ENCODE assay signal across 24 cellular contexts in genomic region chr1:162701286-162701685, GRCh38.
DNase-seq lines count a peak whose midpoint lies in the region; ATAC-seq and TF ChIP-seq lines count a peak whose summit lies in the region.
"Had no signal": no experiment of that assay in that cellular context is flagged by ENCODE, and none has a peak within 500 bp of the region (broad histone marks: within the 10 kb centered on the region; RNA-seq: fewer than 3 reads in every experiment).

No MANE protein-coding gene starts in this region.

- no peaks in the 10 kb centered on the region for H3K9me3 ChIP-seq in mucosa of descending colon
- H3K9me3 ChIP-seq: ascending aorta, BLaER1, suprapubic skin, upper lobe of left lung had no signal

- in situ Hi-C loops in GM13977 (cut with MboI; ENCODE audit: low pct_unique_long_range_greater_than_20kb, low sequenced_read_pairs, unreplicated experiment), result no loop called here

- no peak for TF ChIP-seq CTCF in GM13977 (IDR thresholded peaks at IDR 0.05; ENCODE audit: extremely low read depth, insufficient read depth, missing control alignments)
- TF ChIP-seq CTCF in mucosa of descending colon (IDR thresholded peaks at IDR 0.05), result no peak

- DNase-seq in GM13977 (ENCODE audit: low spot score), result peak; percentile 31
- DNase-seq in NCI-H2171 (lab: John Stamatoyannopoulos, UW), result peak; percentile 68
- no peak for DNase-seq in mucosa of descending colon
- DNase-seq in H7, result no peak
- DNase-seq in mesenteric fat pad (ENCODE audit: low spot score), result no peak
- no peak for DNase-seq in erythroblast (lab: John Stamatoyannopoulos, UW)
- DNase-seq: activated CD4-positive, alpha-beta T cell treated with anti-CD3 and anti-CD28 coated beads, Interleukin-2, amount 10 ng/mL, durations not matched to agents 7 days and 5 days; activated T-cell treated with anti-CD3 and anti-CD28 coated beads, Interleukin-2, amount 50 U/mL, for 4 hours; DMS79; GM23248; Karpas-422; NCI-H1417; NCI-H2081; NCI-H226; NCI-H748 treated with DMSO at 0.1 percent for 48 hours; nephron progenitor cell; stimulated activated naive B cell treated with anti-CD40 and anti-IgM and Interleukin-4, amounts not matched to agents 10 μg/mL and 1 μg/mL and 100 μg/mL, for 72 hours; upper lobe of left lung had no signal

- H3K27me3 ChIP-seq in H7 (ENCODE audit: control insufficient read depth, insufficient read depth, low read length), result no peaks in the 10 kb centered on the region
- H3K27me3 ChIP-seq: ascending aorta, BLaER1, hepatocyte, suprapubic skin, upper lobe of left lung had no signal

- H3K4me1 ChIP-seq in mucosa of descending colon (ENCODE audit: low read depth), result peaks cover 14% of the 10 kb centered on the region
- H3K4me1 ChIP-seq: BLaER1 had no signal

- ATAC-seq in GM21619 (IDR thresholded peaks at IDR 0.05; ENCODE audit: unreplicated experiment) (peak; percentile 47), mucosa of descending colon (peak; percentile 57)
- ATAC-seq: activated T-cell treated with anti-CD3 and anti-CD28 coated beads, Interleukin-2, amount 50 U/mL, for 4 hours; stimulated activated naive B cell treated with anti-CD40 and anti-IgM and Interleukin-4, amounts not matched to agents 10 μg/mL and 1 μg/mL and 100 μg/mL, for 72 hours had no signal

- H3K36me3 ChIP-seq in mucosa of descending colon (ENCODE audit: low read depth) (no peaks in the 10 kb centered on the region), H7 (replicated peaks; ENCODE audit: control insufficient read depth, insufficient read depth, low read length) (no peaks in the 10 kb centered on the region)
- H3K36me3 ChIP-seq: ascending aorta, BLaER1, suprapubic skin, upper lobe of left lung had no signal

- TF ChIP-seq POLR2A in erythroblast (IDR thresholded peaks at IDR 0.05; ENCODE audit: low read length), result no peak

- intact Hi-C loops in mucosa of descending colon (cut with DNase I, micrococcal nuclease), result no loop called here

- no peak overlapping the region for H3K4me3 ChIP-seq in mucosa of descending colon
- H3K4me3 ChIP-seq in H7 (ENCODE audit: insufficient read depth, low read depth, low read length), result no peak overlapping the region
- H3K4me3 ChIP-seq: ascending aorta, BLaER1, GM23248, hepatocyte, lung, suprapubic skin, upper lobe of left lung had no signal

Comparison
In these comparisons a context has a peak if more than half of its experiments do, and no peak if none do; other contexts are left out.
1. DNase-seq: peak in GM13977 (single experiment) and NCI-H2171 (single experiment); none in mucosa of descending colon (0 of 3), H7 (single experiment), mesenteric fat pad (single experiment) and erythroblast (0 of 2).